ENCODE assay signal across 10 cellular contexts in the genomic region with DNA sequence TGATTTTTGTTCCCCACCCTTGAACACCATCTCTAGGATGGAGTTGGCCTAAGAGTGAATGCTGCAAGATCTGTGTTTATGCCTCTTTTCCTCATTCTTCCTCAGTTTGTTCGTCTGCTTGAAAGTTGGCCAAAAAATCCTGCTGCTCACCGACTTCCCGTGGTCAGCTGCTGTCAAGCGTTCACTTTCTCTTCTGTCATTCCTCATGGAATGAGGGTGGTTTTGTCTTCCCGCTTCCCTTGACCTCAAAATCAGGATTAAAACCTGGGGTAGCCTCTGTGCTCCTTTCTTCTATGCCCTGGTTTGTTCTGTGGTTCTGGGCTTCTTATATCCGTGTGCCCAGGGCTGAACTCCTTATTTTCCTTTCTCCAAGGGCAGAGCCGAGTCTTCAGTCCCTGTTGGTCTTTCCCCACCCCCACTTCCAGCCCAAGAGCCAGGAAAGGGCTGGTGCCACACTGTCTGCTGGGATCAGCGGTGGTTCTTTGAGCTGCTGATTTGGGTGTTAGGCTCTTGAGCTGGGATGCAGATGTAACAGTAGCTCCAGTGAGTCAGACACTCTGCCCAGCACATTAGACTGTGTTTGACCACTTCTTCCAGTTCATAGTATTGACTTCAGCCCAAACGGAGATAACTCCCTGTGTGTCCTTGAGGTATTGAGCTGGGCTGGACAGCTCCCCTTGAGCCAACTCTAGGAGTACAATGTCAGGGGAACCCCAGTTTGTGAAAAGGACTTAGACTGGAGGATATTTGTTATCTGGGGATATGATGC. TPM values are rescaled to one million over a fixed set of nuclear protein-coding genes. Genes with fewer than 3 reads are reported as not detected.
DNase-seq lines count a peak whose midpoint lies in the region; ATAC-seq, FAIRE-seq and TF ChIP-seq lines count a peak whose summit lies in the region.
"Had no signal": no experiment of that assay in that cellular context is flagged by ENCODE, and none has a peak within 500 bp of the region (broad histone marks: within the 10 kb centered on the region; RNA-seq: fewer than 3 reads in every experiment).

No MANE protein-coding gene starts in this region.

- H3K9me3 ChIP-seq in GM12878 (replicated peaks; ENCODE audit: control insufficient read depth, insufficient read depth, low read length) = no peaks in the 10 kb centered on the region

- RAD21 ChIA-PET in GM12878 (lab: Charles Lee; ENCODE audit: unreplicated experiment) = interaction anchor here (0.8 to 2.1 kb wide), 4 partner anchors 15 to 90 kb away, joined by 3 to 9 read pairs (median 4); a partner anchor contains a TSS

- ATAC-seq in GM12878 = no peak
- no peak for ATAC-seq in GM18907 (IDR thresholded peaks at IDR 0.05; ENCODE audit: unreplicated experiment)
- no peak for ATAC-seq in GM21723 (IDR thresholded peaks at IDR 0.05; ENCODE audit: unreplicated experiment)

- DNase-seq in HT1080 (ENCODE audit: low read depth) = peak; percentile 69
- DNase-seq in GM12878 (ENCODE audit: low read depth, low spot score) = no peak
- DNase-seq in lung microvascular endothelial cell (ENCODE audit: low read depth in 2 of 2) = peak; percentile 23 to 59
- DNase-seq in central memory CD4-positive, alpha-beta T cell = no peak
- DNase-seq in HPDE6-E6E7 (ENCODE audit: extremely low spot score) = no peak
- DNase-seq: activated CD4-positive, alpha-beta T cell treated with anti-CD3 and anti-CD28 coated beads, Interleukin-2, amount 50 U/mL, for 4 hours had no signal

- TF ChIP-seq EP300 in GM12878 (IDR thresholded peaks at IDR 0.05; ENCODE audit: borderline replicate concordance in 1 of 2, control insufficient read depth in 1 of 2, low read depth in 2 of 2, low read length in 2 of 2) = no peak

- no peak; the same call in 1 of the 2 replicates for TF ChIP-seq POLR2A in GM12878 (IDR thresholded peaks at IDR 0.05; ENCODE audit: low read depth, low read length)

- SMC1A ChIA-PET in GM12878 (lab: Charles Lee; ENCODE audit: uncharacterized antibody, unreplicated experiment) = interaction anchor here (0.5 to 9.4 kb wide), 7 partner anchors 14 to 36 kb away, joined by 3 to 129 read pairs (median 3); a partner anchor contains a TSS

- peaks cover 36% of the 10 kb centered on the region for H3K79me2 ChIP-seq in ACC112 (ENCODE audit: control insufficient read depth, insufficient read depth, low read length, unreplicated experiment)
- peaks cover 34% of the 10 kb centered on the region for H3K79me2 ChIP-seq in GM12878 (ENCODE audit: control insufficient read depth, insufficient read depth, low read length)

- 90% methylated on average over 9 of the region's 9 CpGs for WGBS in GM12878 (ENCODE audit: insufficient coverage, insufficient replicate concordance, low lambda C conversion rate, missing lambda C conversion rate)

- H3K4me2 ChIP-seq in GM12878 (ENCODE audit: control insufficient read depth, insufficient read depth) = peak overlapping the region; percentile 99; the same call in 1 of the 2 replicates

- H3K4me1 ChIP-seq in ACC112 (ENCODE audit: control insufficient read depth, insufficient read depth, low read length, unreplicated experiment) (peaks cover 32% of the 10 kb centered on the region), GM12878 (ENCODE audit: control insufficient read depth, insufficient read depth, low read length) (peaks cover 25% of the 10 kb centered on the region)

- H3K4me3 ChIP-seq in ACC112 (ENCODE audit: low read depth, low read length) (peak overlapping the region; percentile 99), GM12878 (peak overlapping the region; percentile 96; the same call in 1 of the 2 replicates)

- H3K36me3 ChIP-seq in ACC112 (ENCODE audit: insufficient read depth, low read length) = peaks cover 32% of the 10 kb centered on the region
- peaks cover 5 to 30% of the 10 kb centered on the region in 2 experiments for H3K36me3 ChIP-seq in GM12878 (ENCODE audit: control insufficient read depth in 2 of 2, insufficient read depth in 2 of 2, low read length in 1 of 2)

- intact Hi-C loops in GM12878 (cut with micrococcal nuclease; ENCODE audit: unreplicated experiment) = loop anchor here (5.0 kb wide), 1 partner anchor 33 kb away; a partner anchor contains a TSS

- no peak for TF ChIP-seq RAD21 in GM12878 (IDR thresholded peaks at IDR 0.05; ENCODE audit: insufficient read depth, low read depth, low read length)

- in situ Hi-C loops in GM12878 (cut with MboI) = loop anchor here (10.0 to 25.0 kb wide), 2 partner anchors 930 to 1532 kb away; a partner anchor contains a TSS

- no TSS peak for BruUV-seq in GM12878 (replicated peaks; lab: Mats Ljungman, UMichigan)

- POLR2A ChIA-PET in GM12878 (lab: Charles Lee) = interaction anchor here (0.7 to 5.9 kb wide), 5 partner anchors 10 to 40 kb away, joined by 3 to 48 read pairs (median 3); a partner anchor contains a TSS

- FAIRE-seq in GM12878 (lab: Jason Lieb, UNC) = no peak

- no peaks in the 10 kb centered on the region; the same call in none of the 2 replicates for H4K20me1 ChIP-seq in GM12878 (ENCODE audit: control insufficient read depth, insufficient read depth)

- CTCF ChIA-PET in GM12878 (lab: Yijun Ruan, JAX) = interaction anchor here (0.5 to 4.0 kb wide), 3 partner anchors 19 to 912 kb away, joined by 3 to 23 read pairs (median 6); a partner anchor contains a TSS

- H3K27me3 ChIP-seq in ACC112 (ENCODE audit: insufficient read depth, low read length) (no peaks in the 10 kb centered on the region), GM12878 (replicated peaks in 1 of 2; ENCODE audit: control insufficient read depth in 2 of 2, insufficient read depth in 2 of 2, low read length in 1 of 2) (no peaks in the 10 kb centered on the region)

- no peak for TF ChIP-seq CTCF in GM12878 (IDR thresholded peaks at IDR 0.05 in 2 of 3, conservative IDR thresholded peaks at IDR 0.05 in 1 of 3; ENCODE audit: control insufficient read depth in 2 of 3, extremely low read depth in 1 of 3, insufficient read depth in 1 of 3, low read depth in 3 of 3, low read length in 3 of 3)

- no peak overlapping the region for H3K9ac ChIP-seq in GM12878 (ENCODE audit: control insufficient read depth, insufficient read depth, low read length)

- H2AFZ ChIP-seq in ACC112 (ENCODE audit: low read length, unreplicated experiment) = no peak overlapping the region
- no peak overlapping the region for H2AFZ ChIP-seq in GM12878 (ENCODE audit: control insufficient read depth, low read depth, low read length)

- H3K27ac ChIP-seq in ACC112 (ENCODE audit: low read depth, low read length) = peak overlapping the region; percentile 32
- H3K27ac ChIP-seq in GM12878 (ENCODE audit: control insufficient read depth, insufficient read depth) = no peak overlapping the region

RNA-seq across cellular contexts. Expression of a gene that starts 2.3 kb away (rescaled TPM):
- 319 and 346 TPM in 2 replicates for total RNA-seq in HT1080 (2014; rRNA removed; shearing (Covaris generic))
- 425 and 437 TPM in 2 replicates for polyA plus RNA-seq in HT1080 (2015; cell fraction: cytosol; rRNA removed)
- 191 and 197 TPM in 2 replicates for polyA plus RNA-seq in HT1080 (2015; cell fraction: nucleus; rRNA removed)
- total RNA-seq in GM12878 (2013; cell fraction: nucleolus; rRNA removed) = 275 and 286 TPM in 2 replicates
- total RNA-seq in GM12878 (2014; rRNA removed) (464 and 511 TPM in 2 replicates), GM12878 (2014; rRNA removed; fragmentation: Illumina TruSeq; extraction: Trizol) (502 and 521 TPM in 2 replicates), GM12878 (2021) (905 and 909 TPM in 2 replicates), lung microvascular endothelial cell (285 and 360 TPM in 2 replicates)
- polyA plus RNA-seq in GM12878 (2011; ENCODE audit: low read depth) = 1,456 TPM
- polyA plus RNA-seq in GM12878 (2011; rRNA removed) (480 and 731 TPM in 2 replicates), GM12878 (2014; fragmentation: Illumina TruSeq; extraction: Trizol) (347 and 1,122 TPM in 2 replicates), GM12878 (2014; fragmentation: Nextera tagmentation; extraction: Ambion mirVana) (1,000 to 10,000 TPM; 4,056 to 4,159 TPM), GM12878 (2014; rRNA removed) (824 and 883 TPM in 2 replicates), GM12878 (2016; fragmentation: Nextera tagmentation; extraction: Ambion mirVana) (1,000 to 10,000 TPM; 1,845 to 1,938 TPM)
- 1,369 and 1,576 TPM in 2 replicates for polyA plus RNA-seq in GM12878 (2011; cell fraction: cytosol; rRNA removed)
- 749 and 909 TPM in 2 replicates for polyA plus RNA-seq in GM12878 (2011; cell fraction: nucleus; rRNA removed)
- 1,320 and 1,529 TPM in 2 replicates for polyA plus RNA-seq in GM12878 (2012)
- polyA minus RNA-seq in GM12878 (2011; rRNA and poly(A)+ RNA removed) = 204 and 377 TPM in 2 replicates
- polyA minus RNA-seq in GM12878 (2011; cell fraction: cytosol; rRNA and poly(A)+ RNA removed) = 120 and 135 TPM in 2 replicates
- polyA minus RNA-seq in GM12878 (2011; cell fraction: nucleus; rRNA and poly(A)+ RNA removed) = 95.4 and 125 TPM in 2 replicates

RNA-seq across cellular contexts. Expression of a gene that starts 5.6 kb away (rescaled TPM):
- total RNA-seq in HT1080 (2014; rRNA removed; shearing (Covaris generic)) = 0.13 and 0.18 TPM in 2 replicates
- polyA plus RNA-seq in HT1080 (2015; cell fraction: cytosol; rRNA removed) = 0.27 and 0.28 TPM in 2 replicates
- 0.19 and 0.51 TPM in 2 replicates for polyA plus RNA-seq in HT1080 (2015; cell fraction: nucleus; rRNA removed)
- 0.92 and 1.0 TPM in 2 replicates for total RNA-seq in GM12878 (2013; cell fraction: nucleolus; rRNA removed)
- 0.06 and 0.11 TPM in 2 replicates for total RNA-seq in GM12878 (2014; rRNA removed)
- 0.18 and 0.31 TPM in 2 replicates for total RNA-seq in GM12878 (2014; rRNA removed; fragmentation: Illumina TruSeq; extraction: Trizol)
- total RNA-seq in GM12878 (2021) = 0.13 and 0.15 TPM in 2 replicates
- polyA plus RNA-seq in GM12878 (2011; ENCODE audit: low read depth) = 2.3 TPM
- polyA plus RNA-seq in GM12878 (2011; rRNA removed) = 0.78 and 0.96 TPM in 2 replicates
- polyA plus RNA-seq in GM12878 (2011; cell fraction: cytosol; rRNA removed) = 1.0 and 1.2 TPM in 2 replicates
- polyA plus RNA-seq in GM12878 (2011; cell fraction: nucleus; rRNA removed) = 0.92 and 1.7 TPM in 2 replicates
- 0.10 TPM in 1 of 2 replicates, not detected in the other for polyA plus RNA-seq in GM12878 (2012)
- 0.26 and 1.1 TPM in 2 replicates for polyA plus RNA-seq in GM12878 (2014; fragmentation: Illumina TruSeq; extraction: Trizol)
- under 1 TPM; 0.16 to 0.26 TPM for polyA plus RNA-seq in GM12878 (2014; fragmentation: Nextera tagmentation; extraction: Ambion mirVana)
- 0.06 and 0.26 TPM in 2 replicates for polyA plus RNA-seq in GM12878 (2014; rRNA removed)
- under 1 TPM in 1 of 2 experiments, not detected in 1; 0.21 TPM for polyA plus RNA-seq in GM12878 (2016; fragmentation: Nextera tagmentation; extraction: Ambion mirVana)
- 0.95 and 1.4 TPM in 2 replicates for polyA minus RNA-seq in GM12878 (2011; rRNA and poly(A)+ RNA removed)
- polyA minus RNA-seq in GM12878 (2011; cell fraction: cytosol; rRNA and poly(A)+ RNA removed) = 0.94 TPM in 1 of 2 replicates, not detected in the other
- polyA minus RNA-seq in GM12878 (2011; cell fraction: nucleus; rRNA and poly(A)+ RNA removed) = 0.24 and 0.77 TPM in 2 replicates
- not detected in 2 replicates for total RNA-seq in lung microvascular endothelial cell
- total RNA-seq: mononuclear cell had no signal

RNA-seq across cellular contexts. Expression of a gene that starts 5.9 kb away (rescaled TPM):
- 19.6 and 26.9 TPM in 2 replicates for total RNA-seq in HT1080 (2014; rRNA removed; shearing (Covaris generic))
- polyA plus RNA-seq in HT1080 (2015; cell fraction: cytosol; rRNA removed) = 21.1 and 24.9 TPM in 2 replicates
- polyA plus RNA-seq in HT1080 (2015; cell fraction: nucleus; rRNA removed) = 12.1 and 15.1 TPM in 2 replicates
- total RNA-seq in GM12878 (2013; cell fraction: nucleolus; rRNA removed) = 49.7 and 51.0 TPM in 2 replicates
- total RNA-seq in GM12878 (2014; rRNA removed) (11.9 and 13.6 TPM in 2 replicates), GM12878 (2014; rRNA removed; fragmentation: Illumina TruSeq; extraction: Trizol) (8.0 and 9.7 TPM in 2 replicates), GM12878 (2021) (16.4 and 17.2 TPM in 2 replicates), lung microvascular endothelial cell (4.4 and 6.3 TPM in 2 replicates)
- polyA plus RNA-seq in GM12878 (2011; ENCODE audit: low read depth) = 16.2 TPM
- polyA plus RNA-seq in GM12878 (2011; rRNA removed) (16.2 and 17.9 TPM in 2 replicates), GM12878 (2014; fragmentation: Illumina TruSeq; extraction: Trizol) (12.6 and 28.2 TPM in 2 replicates), GM12878 (2014; fragmentation: Nextera tagmentation; extraction: Ambion mirVana) (10 to 100 TPM in 1 of 2 experiments, 1 to 10 TPM in 1; 8.6 to 11.0 TPM), GM12878 (2014; rRNA removed) (20.3 and 23.3 TPM in 2 replicates), GM12878 (2016; fragmentation: Nextera tagmentation; extraction: Ambion mirVana) (10 to 100 TPM; 35.2 to 38.4 TPM)
- polyA plus RNA-seq in GM12878 (2011; cell fraction: cytosol; rRNA removed) = 5.1 and 5.5 TPM in 2 replicates
- polyA plus RNA-seq in GM12878 (2011; cell fraction: nucleus; rRNA removed) = 18.6 and 20.8 TPM in 2 replicates
- polyA plus RNA-seq in GM12878 (2012) = 5.7 and 13.1 TPM in 2 replicates
- polyA minus RNA-seq in GM12878 (2011; rRNA and poly(A)+ RNA removed) = 8.0 and 8.6 TPM in 2 replicates
- 2.5 and 10.2 TPM in 2 replicates for polyA minus RNA-seq in GM12878 (2011; cell fraction: cytosol; rRNA and poly(A)+ RNA removed)
- 10.3 and 12.4 TPM in 2 replicates for polyA minus RNA-seq in GM12878 (2011; cell fraction: nucleus; rRNA and poly(A)+ RNA removed)

RNA-seq across cellular contexts. Expression of a gene that starts 17.7 kb away (rescaled TPM):
- total RNA-seq in HT1080 (2014; rRNA removed; shearing (Covaris generic)) = 2.2 and 3.0 TPM in 2 replicates
- polyA plus RNA-seq in HT1080 (2015; cell fraction: cytosol; rRNA removed) = 1.1 and 3.3 TPM in 2 replicates
- polyA plus RNA-seq in HT1080 (2015; cell fraction: nucleus; rRNA removed) = 3.3 and 3.7 TPM in 2 replicates
- 41.3 and 42.1 TPM in 2 replicates for total RNA-seq in GM12878 (2013; cell fraction: nucleolus; rRNA removed)
- total RNA-seq in GM12878 (2014; rRNA removed) (25.4 and 25.6 TPM in 2 replicates), GM12878 (2014; rRNA removed; fragmentation: Illumina TruSeq; extraction: Trizol) (15.3 and 16.2 TPM in 2 replicates), GM12878 (2021) (12.9 and 15.0 TPM in 2 replicates), lung microvascular endothelial cell (1.5 and 1.8 TPM in 2 replicates)
- polyA plus RNA-seq in GM12878 (2011; ENCODE audit: low read depth) = 10.1 TPM
- polyA plus RNA-seq in GM12878 (2011; rRNA removed) (23.1 and 29.9 TPM in 2 replicates), GM12878 (2014; fragmentation: Illumina TruSeq; extraction: Trizol) (17.0 and 17.3 TPM in 2 replicates), GM12878 (2014; fragmentation: Nextera tagmentation; extraction: Ambion mirVana) (10 to 100 TPM; 19.6 to 26.4 TPM), GM12878 (2014; rRNA removed) (18.5 and 30.3 TPM in 2 replicates), GM12878 (2016; fragmentation: Nextera tagmentation; extraction: Ambion mirVana) (10 to 100 TPM; 18.8 to 20.8 TPM)
- polyA plus RNA-seq in GM12878 (2011; cell fraction: cytosol; rRNA removed) = 22.5 and 35.2 TPM in 2 replicates
- 53.9 and 91.6 TPM in 2 replicates for polyA plus RNA-seq in GM12878 (2011; cell fraction: nucleus; rRNA removed)
- 10.1 and 10.6 TPM in 2 replicates for polyA plus RNA-seq in GM12878 (2012)
- polyA minus RNA-seq in GM12878 (2011; rRNA and poly(A)+ RNA removed) = 44.8 and 52.3 TPM in 2 replicates
- 15.4 and 16.7 TPM in 2 replicates for polyA minus RNA-seq in GM12878 (2011; cell fraction: cytosol; rRNA and poly(A)+ RNA removed)
- 35.7 and 42.3 TPM in 2 replicates for polyA minus RNA-seq in GM12878 (2011; cell fraction: nucleus; rRNA and poly(A)+ RNA removed)

RNA-seq across cellular contexts. Expression of a gene that starts 30.0 kb away (rescaled TPM):
- 21.7 and 23.8 TPM in 2 replicates for total RNA-seq in HT1080 (2014; rRNA removed; shearing (Covaris generic))
- 20.0 and 23.6 TPM in 2 replicates for polyA plus RNA-seq in HT1080 (2015; cell fraction: cytosol; rRNA removed)
- polyA plus RNA-seq in HT1080 (2015; cell fraction: nucleus; rRNA removed) = 33.4 and 35.7 TPM in 2 replicates
- total RNA-seq in GM12878 (2013; cell fraction: nucleolus; rRNA removed) = 23.9 and 25.1 TPM in 2 replicates
- total RNA-seq in GM12878 (2014; rRNA removed) (24.5 and 33.1 TPM in 2 replicates), GM12878 (2014; rRNA removed; fragmentation: Illumina TruSeq; extraction: Trizol) (61.5 and 66.1 TPM in 2 replicates), GM12878 (2021) (35.8 and 37.0 TPM in 2 replicates), lung microvascular endothelial cell (14.4 and 20.8 TPM in 2 replicates)
- polyA plus RNA-seq in GM12878 (2011; ENCODE audit: low read depth) = 31.1 TPM
- polyA plus RNA-seq in GM12878 (2011; rRNA removed) (43.1 and 57.9 TPM in 2 replicates), GM12878 (2014; fragmentation: Illumina TruSeq; extraction: Trizol) (67.3 and 72.4 TPM in 2 replicates), GM12878 (2014; fragmentation: Nextera tagmentation; extraction: Ambion mirVana) (10 to 100 TPM; 34.9 to 51.6 TPM), GM12878 (2014; rRNA removed) (23.9 and 33.0 TPM in 2 replicates), GM12878 (2016; fragmentation: Nextera tagmentation; extraction: Ambion mirVana) (10 to 100 TPM; 54.8 to 58.6 TPM)
- polyA plus RNA-seq in GM12878 (2011; cell fraction: cytosol; rRNA removed) = 26.9 and 28.4 TPM in 2 replicates
- polyA plus RNA-seq in GM12878 (2011; cell fraction: nucleus; rRNA removed) = 20.4 and 30.3 TPM in 2 replicates
- 31.3 and 39.7 TPM in 2 replicates for polyA plus RNA-seq in GM12878 (2012)
- polyA minus RNA-seq in GM12878 (2011; rRNA and poly(A)+ RNA removed) = 29.1 and 30.1 TPM in 2 replicates
- polyA minus RNA-seq in GM12878 (2011; cell fraction: cytosol; rRNA and poly(A)+ RNA removed) = 11.0 and 18.3 TPM in 2 replicates
- 8.5 and 13.1 TPM in 2 replicates for polyA minus RNA-seq in GM12878 (2011; cell fraction: nucleus; rRNA and poly(A)+ RNA removed)

Comparison
In these comparisons a context has a peak if more than half of its experiments do, and no peak if none do; other contexts are left out.
1. DNase-seq: peak in HT1080 (single experiment) and lung microvascular endothelial cell (2 of 2); none in GM12878 (single experiment), central memory CD4-positive, alpha-beta T cell (single experiment) and HPDE6-E6E7 (single experiment).